In genomic region chr15:64461577-64462162, GRCh38 we compare ENCODE assay signal across 8 cellular contexts. TPM values are rescaled to one million over a fixed set of nuclear protein-coding genes. Genes with fewer than 3 reads are reported as not detected.
A peak's percentile ranks its signal among the peaks of the same experiment; 100 is the strongest.
DNase-seq lines count a peak whose midpoint lies in the region; ATAC-seq and TF ChIP-seq lines count a peak whose summit lies in the region.

No MANE protein-coding gene starts in this region.

- H3K4me1 Mint-ChIP-seq in glutamatergic neuron (ENCODE audit: low read depth, unreplicated experiment): peaks cover 36% of the 10 kb centered on the region

- peaks cover 11% of the 10 kb centered on the region for H3K9me3 Mint-ChIP-seq in glutamatergic neuron (ENCODE audit: unreplicated experiment)

- no peaks in the 10 kb centered on the region for H3K36me3 Mint-ChIP-seq in glutamatergic neuron (ENCODE audit: unreplicated experiment)

- CTCF ChIA-PET in GM10248 (lab: Yijun Ruan, JAX): interaction anchor here (0.9 to 1.1 kb wide), 2 partner anchors 9 to 40 kb away, joined by 3 read pairs; no protein-coding TSS in a partner anchor

- H3K27me3 Mint-ChIP-seq in glutamatergic neuron (ENCODE audit: unreplicated experiment): peaks cover 10% of the 10 kb centered on the region

- peak overlapping the region; percentile 97 for H3K27ac Mint-ChIP-seq in glutamatergic neuron (ENCODE audit: unreplicated experiment)

- no peak for TF ChIP-seq CTCF in GM10248 (IDR thresholded peaks at IDR 0.05; ENCODE audit: control extremely low read depth, extremely low read depth, low read depth, missing control alignments)
- no peak for TF ChIP-seq CTCF in glutamatergic neuron (IDR thresholded peaks at IDR 0.05; ENCODE audit: partially characterized antibody, unreplicated experiment)
- no peak for TF ChIP-seq CTCF in osteoblast (IDR thresholded peaks at IDR 0.05; ENCODE audit: extremely low read depth, low read depth, low read length)

- no peak overlapping the region for H2AFZ ChIP-seq in osteoblast (ENCODE audit: low read length)

- H3K4me3 Mint-ChIP-seq in glutamatergic neuron (ENCODE audit: unreplicated experiment): peak overlapping the region; percentile 94

- POLR2A ChIA-PET in GM10248 (lab: Yijun Ruan, JAX): interaction anchor here (0.7 kb wide), 1 partner anchor 18 kb away, joined by 3 read pairs; no protein-coding TSS in a partner anchor

- H3K27ac ChIP-seq in osteoblast (ENCODE audit: low read depth, low read length): peak overlapping the region; percentile 19

- H3K4me1 ChIP-seq in osteoblast (ENCODE audit: insufficient read depth, low read length): peaks cover 18% of the 10 kb centered on the region

- no peaks in the 10 kb centered on the region for H3K9me3 ChIP-seq in osteoblast (ENCODE audit: low read depth, low read length)

- DNase-seq in GM10248 (ENCODE audit: extremely low spot score) (peak; percentile 47), NCI-H1105 (lab: John Stamatoyannopoulos, UW) (peak; percentile 44), glutamatergic neuron (peak; percentile 32), osteoblast (ENCODE audit: insufficient read length, low spot score, missing footprints) (peak; percentile 86), NCI-H510A treated with DMSO at 0.1 percent for 48 hours (lab: John Stamatoyannopoulos, UW) (no peak), HT-29 (ENCODE audit: low spot score) (no peak)
- peak; percentile 0 for DNase-seq in activated T-helper 9 cell treated with anti-CD3 and anti-CD28 coated beads, Interleukin-2, amount 50 U/mL, for 16 hours (ENCODE audit: low read depth)

- peaks cover 5% of the 10 kb centered on the region for H3K36me3 ChIP-seq in osteoblast (ENCODE audit: insufficient read depth, low read length)

- H3K27me3 ChIP-seq in osteoblast (ENCODE audit: insufficient read depth, low read length): no peaks in the 10 kb centered on the region

- peaks cover 52% of the 10 kb centered on the region for H3K79me2 ChIP-seq in osteoblast (ENCODE audit: insufficient read depth, low read length)

- H3K4me3 ChIP-seq in osteoblast (ENCODE audit: insufficient read depth, low read length): peak overlapping the region; percentile 75

- peak overlapping the region; percentile 92 for H3K4me2 ChIP-seq in osteoblast (ENCODE audit: insufficient read depth, low read length)

- H4K20me1 ChIP-seq in osteoblast (ENCODE audit: insufficient read depth, low read length): peaks cover 37% of the 10 kb centered on the region

- no peak for ATAC-seq in HG03354 (IDR thresholded peaks at IDR 0.05; ENCODE audit: poor library complexity, severe bottlenecking, unreplicated experiment)

RNA-seq across cellular contexts. Expression of gene ZNF609, which starts 1.3 kb away (rescaled TPM):
- 80.5 TPM for total RNA-seq in glutamatergic neuron (ENCODE audit: unreplicated experiment)
- 20.6 and 20.9 TPM in 2 replicates for total RNA-seq in osteoblast
- 19.4 and 22.8 TPM in 2 replicates for total RNA-seq in HT-29 (2014; rRNA removed; shearing (Covaris generic))

Comparison
In these comparisons a context has a peak if more than half of its experiments do, and no peak if none do; other contexts are left out.
1. DNase-seq: peak in GM10248 (single experiment), NCI-H1105 (single experiment), activated T-helper 9 cell treated with anti-CD3 and anti-CD28 coated beads, Interleukin-2, amount 50 U/mL, for 16 hours (single experiment), glutamatergic neuron (single experiment) and osteoblast (single experiment); none in NCI-H510A treated with DMSO at 0.1 percent for 48 hours (single experiment) and HT-29 (single experiment).